ENCODE assay signal across 1 cellular context in the genomic region with DNA sequence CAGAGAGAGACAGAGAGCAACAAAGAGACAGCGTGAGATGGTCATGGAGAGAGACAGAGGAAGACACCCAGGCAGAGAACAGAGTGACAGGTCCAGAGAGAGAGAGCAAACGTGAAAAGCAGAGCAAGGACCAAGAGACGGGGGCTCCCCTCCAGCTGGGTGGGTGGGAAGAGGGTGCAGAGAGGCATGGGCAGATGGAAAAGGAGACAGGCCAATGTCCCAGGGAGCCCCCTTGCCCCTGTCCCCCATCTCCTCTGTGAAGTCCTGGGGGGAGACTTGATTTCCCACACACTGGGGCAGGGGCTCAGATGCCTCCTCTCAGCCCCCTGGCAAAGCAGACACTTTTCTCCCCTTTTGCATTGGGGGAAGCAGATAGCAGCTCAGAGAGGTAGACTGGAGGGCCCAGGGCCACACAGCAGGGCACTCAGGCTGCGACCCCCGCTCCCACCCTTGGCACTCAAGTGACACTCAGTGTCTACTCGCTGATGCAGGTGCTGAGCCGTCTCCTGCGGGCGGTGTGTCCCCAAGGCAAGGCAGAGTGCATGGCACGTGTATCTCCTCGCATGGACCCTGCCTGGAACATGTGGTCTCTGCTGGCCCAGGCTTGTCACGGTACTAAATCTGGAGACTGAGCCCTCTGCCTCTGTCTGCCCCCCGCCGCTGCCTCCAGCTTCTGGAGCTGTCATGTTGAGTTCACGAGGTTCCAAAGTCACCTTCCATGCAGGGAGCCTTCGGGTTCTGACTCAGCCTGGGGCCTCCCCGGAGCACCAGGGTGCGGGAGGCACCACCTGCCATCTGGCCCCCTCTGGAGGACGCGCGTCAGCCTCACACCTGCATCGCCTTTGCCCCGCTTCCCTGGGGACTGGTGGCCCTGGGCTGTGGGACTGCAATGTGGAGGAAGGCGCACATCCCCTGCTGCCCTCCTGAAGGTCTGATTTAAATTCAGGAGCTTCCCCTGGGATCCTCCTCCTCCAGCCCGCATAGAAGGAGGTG.
A peak's percentile ranks its signal among the peaks of the same experiment; 100 is the strongest.
TF ChIP-seq lines count a peak whose summit lies in the region.

No MANE protein-coding gene starts in this region.

TF ChIP-seq in HepG2, 621 proteins besides CTCF, POLR2A, EP300 and RAD21 (continued from another document and continues in another):
- TF ChIP-seq HOXA3 (CRISPR knock-in tag; IDR thresholded peaks at IDR 0.05) = peak; percentile 39; the same call in 1 of the 2 replicates
- TF ChIP-seq FOXA3 (CRISPR knock-in tag; IDR thresholded peaks at IDR 0.05) = 0 out of 2 replicates have a peak, but pooled peaks have one; percentile 8
- TF ChIP-seq ZFX (CRISPR knock-in tag; IDR thresholded peaks at IDR 0.05; ENCODE audit: low read depth) = peak; percentile 50; the same call in 1 of the 2 replicates
- no peak for TF ChIP-seq NBN (conservative IDR thresholded peaks at IDR 0.05)
- no peak for TF ChIP-seq PLSCR1 (CRISPR knock-in tag; IDR thresholded peaks at IDR 0.05; ENCODE audit: borderline replicate concordance)
- 0 out of 2 replicates have a peak, but pooled peaks have one; percentile 54 for TF ChIP-seq ZNF782 (CRISPR knock-in tag; IDR thresholded peaks at IDR 0.05; ENCODE audit: borderline replicate concordance)
- peak; percentile 54 for TF ChIP-seq XRCC5 (optimal IDR thresholded peaks at IDR 0.05; ENCODE audit: low read length)
- no peak; the same call in 1 of the 2 replicates for TF ChIP-seq NRL (CRISPR knock-in tag; IDR thresholded peaks at IDR 0.05; ENCODE audit: borderline replicate concordance)
- no peak for TF ChIP-seq GFI1 (CRISPR knock-in tag; IDR thresholded peaks at IDR 0.05; ENCODE audit: borderline replicate concordance)
- TF ChIP-seq ZNF572 (CRISPR knock-in tag; IDR thresholded peaks at IDR 0.05) = 0 out of 2 replicates have a peak, but pooled peaks have one; percentile 39
- TF ChIP-seq, protein P1, sequence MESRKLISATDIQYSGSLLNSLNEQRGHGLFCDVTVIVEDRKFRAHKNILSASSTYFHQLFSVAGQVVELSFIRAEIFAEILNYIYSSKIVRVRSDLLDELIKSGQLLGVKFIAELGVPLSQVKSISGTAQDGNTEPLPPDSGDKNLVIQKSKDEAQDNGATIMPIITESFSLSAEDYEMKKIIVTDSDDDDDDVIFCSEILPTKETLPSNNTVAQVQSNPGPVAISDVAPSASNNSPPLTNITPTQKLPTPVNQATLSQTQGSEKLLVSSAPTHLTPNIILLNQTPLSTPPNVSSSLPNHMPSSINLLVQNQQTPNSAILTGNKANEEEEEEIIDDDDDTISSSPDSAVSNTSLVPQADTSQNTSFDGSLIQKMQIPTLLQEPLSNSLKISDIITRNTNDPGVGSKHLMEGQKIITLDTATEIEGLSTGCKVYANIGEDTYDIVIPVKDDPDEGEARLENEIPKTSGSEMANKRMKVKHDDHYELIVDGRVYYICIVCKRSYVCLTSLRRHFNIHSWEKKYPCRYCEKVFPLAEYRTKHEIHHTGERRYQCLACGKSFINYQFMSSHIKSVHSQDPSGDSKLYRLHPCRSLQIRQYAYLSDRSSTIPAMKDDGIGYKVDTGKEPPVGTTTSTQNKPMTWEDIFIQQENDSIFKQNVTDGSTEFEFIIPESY (CRISPR knock-in tag; IDR thresholded peaks at IDR 0.05) = peak; percentile 89
- TF ChIP-seq ZNF616 (CRISPR knock-in tag; IDR thresholded peaks at IDR 0.05; ENCODE audit: low read depth) = 0 out of 2 replicates have a peak, but pooled peaks have one; percentile 26
- TF ChIP-seq ZNF570 (CRISPR knock-in tag; IDR thresholded peaks at IDR 0.05; ENCODE audit: borderline replicate concordance) = no peak
- TF ChIP-seq ARID5B (CRISPR knock-in tag; IDR thresholded peaks at IDR 0.05) = peak; percentile 9; the same call in 1 of the 2 replicates
- peak; percentile 65; the same call in 1 of the 2 replicates for TF ChIP-seq ZNF501 (CRISPR knock-in tag; IDR thresholded peaks at IDR 0.05)
- peak; percentile 77 for TF ChIP-seq ZNF607 (CRISPR knock-in tag; IDR thresholded peaks at IDR 0.05; ENCODE audit: borderline replicate concordance)
- peak; percentile 24 for TF ChIP-seq MYC (CRISPR knock-in tag; IDR thresholded peaks at IDR 0.05; ENCODE audit: borderline replicate concordance)
- peak; percentile 85; the same call in 1 of the 2 replicates for TF ChIP-seq ZNF547 (CRISPR knock-in tag; IDR thresholded peaks at IDR 0.05)
- no peak for TF ChIP-seq ZNF574 (CRISPR knock-in tag; IDR thresholded peaks at IDR 0.05)
- peak; percentile 41; the same call in 1 of the 2 replicates for TF ChIP-seq MXD4 (CRISPR knock-in tag; IDR thresholded peaks at IDR 0.05)
- TF ChIP-seq ZNF512 (CRISPR knock-in tag; IDR thresholded peaks at IDR 0.05) = no peak
- TF ChIP-seq, protein P2, sequence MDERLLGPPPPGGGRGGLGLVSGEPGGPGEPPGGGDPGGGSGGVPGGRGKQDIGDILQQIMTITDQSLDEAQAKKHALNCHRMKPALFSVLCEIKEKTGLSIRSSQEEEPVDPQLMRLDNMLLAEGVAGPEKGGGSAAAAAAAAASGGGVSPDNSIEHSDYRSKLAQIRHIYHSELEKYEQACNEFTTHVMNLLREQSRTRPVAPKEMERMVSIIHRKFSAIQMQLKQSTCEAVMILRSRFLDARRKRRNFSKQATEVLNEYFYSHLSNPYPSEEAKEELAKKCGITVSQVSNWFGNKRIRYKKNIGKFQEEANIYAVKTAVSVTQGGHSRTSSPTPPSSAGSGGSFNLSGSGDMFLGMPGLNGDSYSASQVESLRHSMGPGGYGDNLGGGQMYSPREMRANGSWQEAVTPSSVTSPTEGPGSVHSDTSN (CRISPR knock-in tag; IDR thresholded peaks at IDR 0.05) = no peak
- no peak for TF ChIP-seq U2AF1 (optimal IDR thresholded peaks at IDR 0.05; ENCODE audit: low read depth, low read length)
- peak; percentile 46; the same call in 1 of the 2 replicates for TF ChIP-seq GABPB1 (CRISPR knock-in tag; IDR thresholded peaks at IDR 0.05)
- peak; percentile 46; the same call in 1 of the 2 replicates for TF ChIP-seq ZNF589 (CRISPR knock-in tag; conservative IDR thresholded peaks at IDR 0.05)
- TF ChIP-seq RXRA (CRISPR knock-in tag; IDR thresholded peaks at IDR 0.05) = peak; percentile 62
- TF ChIP-seq TFAP4 (IDR thresholded peaks at IDR 0.05; ENCODE audit: borderline replicate concordance, low read depth) = peak; percentile 24; the same call in 1 of the 2 replicates
- peak; percentile 24; the same call in 1 of the 3 replicates for TF ChIP-seq MXI1 (IDR thresholded peaks at IDR 0.05; ENCODE audit: borderline replicate concordance, low read depth, low read length)
- TF ChIP-seq ZMYM3 (CRISPR knock-in tag; IDR thresholded peaks at IDR 0.05) = peak; percentile 41; the same call in 1 of the 2 replicates
- peak; percentile 55 for TF ChIP-seq SAP130 (CRISPR knock-in tag; IDR thresholded peaks at IDR 0.05; ENCODE audit: low read depth)
- TF ChIP-seq KDM2A (CRISPR knock-in tag; IDR thresholded peaks at IDR 0.05; ENCODE audit: borderline replicate concordance, low read depth) = peak; percentile 57; the same call in 1 of the 2 replicates
- TF ChIP-seq PATZ1 (CRISPR knock-in tag; IDR thresholded peaks at IDR 0.05) = peak; percentile 53; the same call in 1 of the 2 replicates
- no peak for TF ChIP-seq JARID2 (CRISPR knock-in tag; IDR thresholded peaks at IDR 0.05; ENCODE audit: insufficient replicate concordance)
- TF ChIP-seq, protein P3, sequence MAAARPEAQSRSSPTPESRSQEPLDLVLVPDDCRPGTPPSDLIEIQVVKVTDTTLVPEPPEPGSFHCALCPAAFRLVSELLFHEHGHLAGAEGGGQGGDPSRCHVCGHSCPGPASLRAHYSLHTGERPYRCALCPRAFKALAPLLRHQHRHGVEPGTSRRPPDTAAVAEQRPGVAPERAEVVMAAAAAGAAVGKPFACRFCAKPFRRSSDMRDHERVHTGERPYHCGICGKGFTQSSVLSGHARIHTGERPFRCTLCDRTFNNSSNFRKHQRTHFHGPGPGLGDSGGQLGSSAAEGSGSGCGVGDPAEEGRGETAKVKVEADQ (CRISPR knock-in tag; IDR thresholded peaks at IDR 0.05; ENCODE audit: borderline replicate concordance) = peak; percentile 87; the same call in 1 of the 2 replicates
- TF ChIP-seq CBFB (CRISPR knock-in tag; IDR thresholded peaks at IDR 0.05) = no peak
- no peak for TF ChIP-seq TP53 (CRISPR knock-in tag; conservative IDR thresholded peaks at IDR 0.05)
- TF ChIP-seq HNRNPL (IDR thresholded peaks at IDR 0.05; ENCODE audit: low read depth, low read length) = no peak
